10 cellular contexts compared by ENCODE assay signal in the genomic region with DNA sequence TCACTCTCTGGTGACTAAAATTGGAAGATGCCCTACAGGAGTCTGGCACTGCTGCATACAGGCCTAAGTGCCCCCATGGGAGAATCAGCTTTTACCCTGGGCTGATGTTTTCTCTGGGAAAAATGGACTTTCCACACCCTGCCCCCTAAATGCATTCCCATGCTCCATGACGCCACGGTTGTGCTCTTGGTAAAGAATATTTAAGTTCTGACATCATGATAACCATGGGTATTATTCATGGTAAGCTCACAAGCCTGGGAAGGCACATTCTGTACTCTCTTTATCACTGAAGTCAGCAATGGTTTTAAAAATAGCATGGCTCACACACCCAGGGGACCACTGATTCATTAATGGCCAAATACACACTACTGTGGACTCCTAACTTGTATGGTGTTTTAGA. TPM values are rescaled to one million over a fixed set of nuclear protein-coding genes. Genes with fewer than 3 reads are reported as not detected.
DNase-seq lines count a peak whose midpoint lies in the region; ATAC-seq and TF ChIP-seq lines count a peak whose summit lies in the region.
"Had no signal": no experiment of that assay in that cellular context is flagged by ENCODE, and none has a peak within 500 bp of the region (broad histone marks: within the 10 kb centered on the region; RNA-seq: fewer than 3 reads in every experiment).

No MANE protein-coding gene starts in this region.

- H3K27ac ChIP-seq in brain microvascular endothelial cell = peak overlapping the region; percentile 99
- H3K27ac ChIP-seq in right atrium auricular region = peak overlapping the region; percentile 93 to 96
- H3K27ac ChIP-seq in skeletal muscle tissue (ENCODE audit: low read depth, low read length) = peak overlapping the region; percentile 73

- H3K36me3 ChIP-seq in brain microvascular endothelial cell (replicated peaks) (no peaks in the 10 kb centered on the region), right atrium auricular region (no peaks in the 10 kb centered on the region), skeletal muscle tissue (ENCODE audit: control insufficient read depth in 3 of 3, insufficient read depth in 3 of 3, low read length in 3 of 3) (no peaks in the 10 kb centered on the region)

- H3K9me3 ChIP-seq in right atrium auricular region (no peaks in the 10 kb centered on the region), skeletal muscle tissue (ENCODE audit: control insufficient read depth in 3 of 3, low read length in 3 of 3) (no peaks in the 10 kb centered on the region)

- peak overlapping the region in 1 of 3 donors; percentile 4 for H3K9ac ChIP-seq in skeletal muscle tissue (ENCODE audit: low read depth in 1 of 3, low read length in 3 of 3)

- TF ChIP-seq CTCF in brain microvascular endothelial cell (IDR thresholded peaks at IDR 0.05; ENCODE audit: low read depth, low read length, missing control alignments) = peak; percentile 4
- no peak for TF ChIP-seq CTCF in right atrium auricular region (IDR thresholded peaks at IDR 0.05)

- peaks cover 0 to 99% of the 10 kb centered on the region in 2 donors for H3K4me1 ChIP-seq in right atrium auricular region
- H3K4me1 ChIP-seq in skeletal muscle tissue (ENCODE audit: control insufficient read depth in 3 of 3, insufficient read depth in 3 of 3, low read length in 3 of 3) = peaks cover 62 to 85% (median 74%) of the 10 kb centered on the region in 3 donors

- DNase-seq in GM04503 (ENCODE audit: low read depth) (peak; percentile 71), brain microvascular endothelial cell (peak; percentile 99), right atrium auricular region (ENCODE audit: low spot score) (peak; percentile 85), inferior parietal cortex (ENCODE audit: extremely low spot score) (no peak), NCI-H2227 treated with DMSO at 0.1 percent for 48 hours (lab: John Stamatoyannopoulos, UW) (no peak)
- no peak for DNase-seq in activated CD8-positive, alpha-beta memory T cell treated with anti-CD3 and anti-CD28 coated beads, Interleukin-2, amount 50 U/mL, for 4 hours
- DNase-seq: Calu3; stimulated activated naive CD8-positive, alpha-beta T cell treated with anti-CD3 and anti-CD28 coated beads, Interleukin-15, amount 100 ng/mL, for 72 hours had no signal

- H3K27me3 ChIP-seq in brain microvascular endothelial cell (replicated peaks) (no peaks in the 10 kb centered on the region), right atrium auricular region (no peaks in the 10 kb centered on the region), skeletal muscle tissue (ENCODE audit: control insufficient read depth in 3 of 3, insufficient read depth in 3 of 3, low read length in 3 of 3) (no peaks in the 10 kb centered on the region)

- no peak for ATAC-seq in GM19328 (IDR thresholded peaks at IDR 0.05; ENCODE audit: unreplicated experiment)
- ATAC-seq: stimulated activated naive CD8-positive, alpha-beta T cell treated with anti-CD3 and anti-CD28 coated beads, Interleukin-15, amount 100 ng/mL, for 72 hours had no signal

- H3K4me3 ChIP-seq in brain microvascular endothelial cell (ENCODE audit: low read depth, low read length) (no peak overlapping the region), right atrium auricular region (no peak overlapping the region), skeletal muscle tissue (ENCODE audit: low read length in 3 of 3) (peak overlapping the region in 1 of 3 donors; percentile 14)

- in situ Hi-C loops in brain microvascular endothelial cell (cut with HindIII; ENCODE audit: low pct_ligation_motif_present, low sequenced_read_pairs) = no loop called here

RNA-seq across cellular contexts. Expression of gene HIPK2, which starts 43.4 kb away (rescaled TPM):
- 100 to 1,000 TPM in 1 of 2 donors, 10 to 100 TPM in 1; 87.0 to 131 TPM for total RNA-seq in right atrium auricular region
- total RNA-seq in skeletal muscle tissue = 5.7 TPM

Comparison
In these comparisons a context has a peak if more than half of its experiments do, and no peak if none do; other contexts are left out.
1. DNase-seq: peak in GM04503 (single experiment), brain microvascular endothelial cell (single experiment) and right atrium auricular region (single experiment); none in inferior parietal cortex (single experiment), NCI-H2227 treated with DMSO at 0.1 percent for 48 hours (single experiment) and activated CD8-positive, alpha-beta memory T cell treated with anti-CD3 and anti-CD28 coated beads, Interleukin-2, amount 50 U/mL, for 4 hours (single experiment).
2. RNA of gene HIPK2, which starts 43.4 kb away (total RNA-seq): 87.0 to 131 TPM in right atrium auricular region; 5.7 TPM in skeletal muscle tissue (single experiment); every median in the first group is over 10 times any median in the second.
3. Peak in every context shown above with its lines, with median percentiles within 50 percentile points of each other: H3K27ac ChIP-seq.